ENCODE assay signal across 9 cellular contexts in genomic region chrX:7941390-7942042, GRCh38. TPM values are rescaled to one million over a fixed set of nuclear protein-coding genes. Genes with fewer than 3 reads are reported as not detected.
DNase-seq lines count a peak whose midpoint lies in the region; ATAC-seq, FAIRE-seq and TF ChIP-seq lines count a peak whose summit lies in the region.
"Had no signal": no experiment of that assay in that cellular context is flagged by ENCODE, and none has a peak within 500 bp of the region (broad histone marks: within the 10 kb centered on the region; RNA-seq: fewer than 3 reads in every experiment).

No MANE protein-coding gene starts in this region.

- no peaks in the 10 kb centered on the region for H3K4me1 Mint-ChIP-seq in stimulated activated naive CD8-positive, alpha-beta T cell treated with anti-CD3 and anti-CD28 coated beads, Interleukin-15, amount 100 ng/mL, for 72 hours

- CTCF ChIA-PET in H1 (lab: Charles Lee; ENCODE audit: partially characterized antibody) = no interaction called here

- FAIRE-seq in H1 (lab: Jason Lieb, UNC) = no peak
- FAIRE-seq: G401.6 had no signal

- no peak overlapping the region for H2BK5ac ChIP-seq in H1 (ENCODE audit: low read depth, low read length)

- TF ChIP-seq CTCF in H1 (IDR thresholded peaks at IDR 0.05; ENCODE audit: control extremely low read depth in 1 of 3, insufficient read depth in 1 of 3, low read depth in 1 of 3, low read length in 3 of 3) (peak in 2 of 3 experiments; percentile 25 to 31; a peak in 2 of 4 replicates), thyroid gland (IDR thresholded peaks at IDR 0.05) (peak in 2 of 6 experiments; percentile 14 to 24), spleen (IDR thresholded peaks at IDR 0.05 in 8 of 11, conservative IDR thresholded peaks at IDR 0.05 in 3 of 11) (peak in 1 of 11 experiments; percentile 13), gastroesophageal sphincter (IDR thresholded peaks at IDR 0.05) (peak in 1 of 4 experiments; percentile 32)

- H3K79me1 ChIP-seq in H1 (ENCODE audit: low read depth, low read length) = no peaks in the 10 kb centered on the region

- H3K4me1 ChIP-seq in H1 (replicated peaks in 1 of 4; ENCODE audit: control insufficient read depth in 3 of 4, insufficient read depth in 4 of 4, low read length in 3 of 4) (no peaks in the 10 kb centered on the region), thyroid gland (peaks cover 0 to 3% of the 10 kb centered on the region in 2 donors), spleen (no peaks in the 10 kb centered on the region), gastroesophageal sphincter (no peaks in the 10 kb centered on the region)

- H3K27ac Mint-ChIP-seq in stimulated activated naive CD8-positive, alpha-beta T cell treated with anti-CD3 and anti-CD28 coated beads, Interleukin-15, amount 100 ng/mL, for 72 hours = no peak overlapping the region

- H2BK120ac ChIP-seq in H1 (replicated peaks; ENCODE audit: low read depth, low read length) = no peak overlapping the region

- no peak overlapping the region for H3K9ac ChIP-seq in H1 (replicated peaks in 1 of 4; ENCODE audit: extremely low read depth in 1 of 4, low read depth in 3 of 4, low read length in 3 of 4)

- H4K8ac ChIP-seq in H1 (ENCODE audit: extremely low read depth, insufficient read depth, low read length) = no peak overlapping the region

- intact Hi-C loops in thyroid gland (cut with DNase I) = no loop called here
- intact Hi-C loops in spleen (cut with DNase I; ENCODE audit: low total_unique reads) = no loop called here

- H2AFZ ChIP-seq in H1 (ENCODE audit: low read length) = no peak overlapping the region

- DNase-seq in SIG-M5 treated with dmso at 0.1 percent for 504 hours (lab: John Stamatoyannopoulos, UW; ENCODE audit: unreplicated experiment) = peak; percentile 2
- DNase-seq in SIG-M5 (lab: John Stamatoyannopoulos, UW) = no peak
- DNase-seq in NCI-H1092 (lab: John Stamatoyannopoulos, UW) = peak; percentile 1
- no peak for DNase-seq in H1 (ENCODE audit: low read depth in 1 of 2, low spot score in 2 of 2)
- DNase-seq in thyroid gland = peak; percentile 5 to 6
- no peak for DNase-seq in stimulated activated naive CD8-positive, alpha-beta T cell treated with anti-CD3 and anti-CD28 coated beads, Interleukin-15, amount 100 ng/mL, for 72 hours
- DNase-seq in spleen = no peak

- H3K27me3 Mint-ChIP-seq in stimulated activated naive CD8-positive, alpha-beta T cell treated with anti-CD3 and anti-CD28 coated beads, Interleukin-15, amount 100 ng/mL, for 72 hours = no peaks in the 10 kb centered on the region

- H3K4me3 Mint-ChIP-seq in stimulated activated naive CD8-positive, alpha-beta T cell treated with anti-CD3 and anti-CD28 coated beads, Interleukin-15, amount 100 ng/mL, for 72 hours = no peak overlapping the region

- H2BK20ac ChIP-seq in H1 (ENCODE audit: low read length) = no peak overlapping the region

- no peak overlapping the region for H2BK12ac ChIP-seq in H1 (ENCODE audit: low read depth, low read length)

- no peak overlapping the region for H4K91ac ChIP-seq in H1 (replicated peaks; ENCODE audit: insufficient read length, low read length)

- H2AK5ac ChIP-seq in H1 (ENCODE audit: low read depth, low read length) = no peak overlapping the region

- H3K9me3 ChIP-seq in H1 (ENCODE audit: insufficient read depth in 2 of 2, low read depth in 1 of 2, low read length in 1 of 2) = no peaks in the 10 kb centered on the region
- H3K9me3 ChIP-seq in thyroid gland = no peaks in the 10 kb centered on the region
- no peaks in the 10 kb centered on the region for H3K9me3 ChIP-seq in spleen
- H3K9me3 ChIP-seq in gastroesophageal sphincter = no peaks in the 10 kb centered on the region

- TF ChIP-seq RAD21 in H1 (IDR thresholded peaks at IDR 0.05 in 1 of 2, conservative IDR thresholded peaks at IDR 0.05 in 1 of 2; ENCODE audit: low read depth in 2 of 2, low read length in 2 of 2) = peak; percentile 16 to 34; a peak in 2 of 4 replicates

- no peak for TF ChIP-seq EP300 in H1 (IDR thresholded peaks at IDR 0.05; ENCODE audit: borderline replicate concordance in 1 of 2, low read depth in 2 of 2, low read length in 2 of 2)
- TF ChIP-seq EP300 in gastroesophageal sphincter (IDR thresholded peaks at IDR 0.05) = no peak

- no peak overlapping the region for H3K14ac ChIP-seq in H1 (ENCODE audit: insufficient read length)

- no peaks in the 10 kb centered on the region for H4K20me1 ChIP-seq in H1 (replicated peaks in 1 of 2; ENCODE audit: control insufficient read depth in 1 of 2, insufficient read depth in 2 of 2, low read length in 2 of 2)

- H3K27me3 ChIP-seq in H1 (replicated peaks in 1 of 4; ENCODE audit: control insufficient read depth in 3 of 4, extremely low read depth in 1 of 4, insufficient read depth in 3 of 4, low read length in 3 of 4) = no peaks in the 10 kb centered on the region
- H3K27me3 ChIP-seq in thyroid gland = no peaks in the 10 kb centered on the region
- no peaks in the 10 kb centered on the region for H3K27me3 ChIP-seq in spleen (replicated peaks in 1 of 7)
- H3K27me3 ChIP-seq in gastroesophageal sphincter = no peaks in the 10 kb centered on the region

- H3K56ac ChIP-seq in H1 (replicated peaks; ENCODE audit: insufficient read length, low read depth, low read length) = no peak overlapping the region

- H3K4ac ChIP-seq in H1 (replicated peaks; ENCODE audit: insufficient read length, low read depth, low read length) = no peak overlapping the region

- H2BK15ac ChIP-seq in H1 (ENCODE audit: low read length) = no peak overlapping the region

- H3K4me2 ChIP-seq in H1 (ENCODE audit: insufficient read depth in 1 of 2, low read depth in 2 of 2, low read length in 2 of 2) = no peak overlapping the region

- H3K36me3 ChIP-seq in H1 (ENCODE audit: control insufficient read depth in 2 of 4, insufficient read depth in 4 of 4, low read length in 3 of 4) = no peaks in the 10 kb centered on the region
- H3K36me3 ChIP-seq in thyroid gland = no peaks in the 10 kb centered on the region
- no peaks in the 10 kb centered on the region for H3K36me3 ChIP-seq in spleen
- no peaks in the 10 kb centered on the region for H3K36me3 ChIP-seq in gastroesophageal sphincter

- ATAC-seq in stimulated activated naive CD8-positive, alpha-beta T cell treated with anti-CD3 and anti-CD28 coated beads, Interleukin-15, amount 100 ng/mL, for 72 hours = no peak
- ATAC-seq in gastroesophageal sphincter = no peak

- H4K5ac ChIP-seq in H1 (ENCODE audit: insufficient read length, low read depth, low read length) = no peak overlapping the region

- H3K23me2 ChIP-seq in H1 (ENCODE audit: low read depth, low read length) = no peaks in the 10 kb centered on the region

- H3K27ac ChIP-seq in H1 (ENCODE audit: low read depth, low read length) (no peak overlapping the region), thyroid gland (no peak overlapping the region), spleen (no peak overlapping the region), gastroesophageal sphincter (no peak overlapping the region)

- TF ChIP-seq POLR2A in H1 (IDR thresholded peaks at IDR 0.05; ENCODE audit: control extremely low read depth in 1 of 2, low read depth in 2 of 2, low read length in 2 of 2) = no peak
- TF ChIP-seq POLR2A in thyroid gland (IDR thresholded peaks at IDR 0.05) = no peak
- TF ChIP-seq POLR2A in spleen (IDR thresholded peaks at IDR 0.05) = no peak
- TF ChIP-seq POLR2A in gastroesophageal sphincter (IDR thresholded peaks at IDR 0.05) = no peak

- WGBS in H1 (ENCODE audit: extremely low coverage in 1 of 2, insufficient coverage in 1 of 2, insufficient read length in 1 of 2, insufficient replicate concordance in 2 of 2, low coverage in 1 of 2, low lambda C conversion rate in 2 of 2, missing lambda C conversion rate in 1 of 2), 2 experiments = 45% methylated on average over 3 of the region's 3 CpGs; no CpG with 5 or more reads in 1 of the 2 experiments
- WGBS in thyroid gland, 2 donors = 18 to 23% methylated on average over 2 to 3 of the region's 3 CpGs
- 14 to 26% (median 18%) methylated on average over 3 of the region's 3 CpGs for WGBS in spleen, 5 donors
- WGBS in gastroesophageal sphincter (ENCODE audit: low coverage in 1 of 2), 2 donors = 14 to 23% methylated on average over 1 to 2 of the region's 3 CpGs

- no peak overlapping the region for H3K18ac ChIP-seq in H1 (ENCODE audit: extremely low read depth, low read length)

- no peak overlapping the region for H3K23ac ChIP-seq in H1 (ENCODE audit: insufficient read length)

- H3K79me2 ChIP-seq in H1 (ENCODE audit: control insufficient read depth in 1 of 2, insufficient read depth in 2 of 2, low read length in 2 of 2) = no peaks in the 10 kb centered on the region

- H3K4me3 ChIP-seq in H1 (ENCODE audit: extremely low read depth in 1 of 4, insufficient read depth in 2 of 4, low read depth in 3 of 4, low read length in 4 of 4) (no peak overlapping the region), thyroid gland (replicated peaks in 1 of 3) (no peak overlapping the region), spleen (no peak overlapping the region), gastroesophageal sphincter (no peak overlapping the region)

- POLR2A ChIA-PET in H1 (lab: Charles Lee; ENCODE audit: partially characterized antibody) = no interaction called here

- no peaks in the 10 kb centered on the region for H3K9me3 Mint-ChIP-seq in stimulated activated naive CD8-positive, alpha-beta T cell treated with anti-CD3 and anti-CD28 coated beads, Interleukin-15, amount 100 ng/mL, for 72 hours

TF ChIP-seq in H1, 55 proteins besides CTCF, POLR2A, EP300 and RAD21 (continues in another document):
- no peak for TF ChIP-seq MAFK (IDR thresholded peaks at IDR 0.05; ENCODE audit: low read depth, low read length)
- TF ChIP-seq BACH1 (IDR thresholded peaks at IDR 0.05; ENCODE audit: low read length) = no peak
- no peak for TF ChIP-seq GTF2F1 (IDR thresholded peaks at IDR 0.05; ENCODE audit: borderline replicate concordance, low read depth, low read length)
- TF ChIP-seq BRCA1 (IDR thresholded peaks at IDR 0.05; ENCODE audit: low read depth, low read length) = no peak
- no peak for TF ChIP-seq CHD2 (IDR thresholded peaks at IDR 0.05; ENCODE audit: low read length)

RNA-seq across cellular contexts. Expression of gene PNPLA4, which starts 14.3 kb away (rescaled TPM):
- 12.8 and 14.3 TPM in 2 replicates for total RNA-seq in H1 (2021; fragmentation: NEBNext Ultra II Directional; extraction: Animal tissue kit (Norgen Biotek cat#: 25700))
- polyA plus RNA-seq in H1 (2011; rRNA removed) (17.2 and 18.2 TPM in 2 replicates), spleen (1 to 10 TPM; 5.7 to 8.1 (median 7.8) TPM)
- 17.4 TPM for polyA plus RNA-seq in H1 (2011; cell fraction: cytosol; rRNA removed)
- polyA plus RNA-seq in H1 (2011; cell fraction: nucleus; rRNA removed) = 11.1 TPM
- polyA plus RNA-seq in H1 (2012, experiment 1 of 2) = 12.7 to 16.0 TPM (median 15.4 TPM) in 4 replicates
- polyA plus RNA-seq in H1 (2012, experiment 2 of 2) = 23.8 TPM
- 15.1 TPM for polyA plus RNA-seq in H1 (2013, experiment 1 of 2)
- polyA plus RNA-seq in H1 (2013, experiment 2 of 2) = 16.1 TPM
- polyA minus RNA-seq in H1 (2011; rRNA and poly(A)+ RNA removed) = 6.4 and 13.5 TPM in 2 replicates
- 11.4 TPM for polyA minus RNA-seq in H1 (2011; cell fraction: cytosol; rRNA and poly(A)+ RNA removed)
- polyA minus RNA-seq in H1 (2011; cell fraction: nucleus; rRNA and poly(A)+ RNA removed) = 4.3 TPM
- total RNA-seq in thyroid gland (10 to 100 TPM; 19.7 to 70.1 (median 39.5) TPM), spleen (10 to 100 TPM in 4 of 7 donors, 1 to 10 TPM in 3; 6.7 to 19.2 (median 10.8) TPM), gastroesophageal sphincter (10 to 100 TPM in 3 of 4 donors, 1 to 10 TPM in 1; 7.9 to 23.0 (median 12.4) TPM)

Comparison
In these comparisons a context has a peak if more than half of its experiments do, and no peak if none do; other contexts are left out.
1. DNase-seq: peak in SIG-M5 treated with dmso at 0.1 percent for 504 hours (single experiment), NCI-H1092 (single experiment) and thyroid gland (2 of 2); none in SIG-M5 (single experiment), H1 (0 of 2), stimulated activated naive CD8-positive, alpha-beta T cell treated with anti-CD3 and anti-CD28 coated beads, Interleukin-15, amount 100 ng/mL, for 72 hours (0 of 2) and spleen (single experiment).